In the genomic region with DNA sequence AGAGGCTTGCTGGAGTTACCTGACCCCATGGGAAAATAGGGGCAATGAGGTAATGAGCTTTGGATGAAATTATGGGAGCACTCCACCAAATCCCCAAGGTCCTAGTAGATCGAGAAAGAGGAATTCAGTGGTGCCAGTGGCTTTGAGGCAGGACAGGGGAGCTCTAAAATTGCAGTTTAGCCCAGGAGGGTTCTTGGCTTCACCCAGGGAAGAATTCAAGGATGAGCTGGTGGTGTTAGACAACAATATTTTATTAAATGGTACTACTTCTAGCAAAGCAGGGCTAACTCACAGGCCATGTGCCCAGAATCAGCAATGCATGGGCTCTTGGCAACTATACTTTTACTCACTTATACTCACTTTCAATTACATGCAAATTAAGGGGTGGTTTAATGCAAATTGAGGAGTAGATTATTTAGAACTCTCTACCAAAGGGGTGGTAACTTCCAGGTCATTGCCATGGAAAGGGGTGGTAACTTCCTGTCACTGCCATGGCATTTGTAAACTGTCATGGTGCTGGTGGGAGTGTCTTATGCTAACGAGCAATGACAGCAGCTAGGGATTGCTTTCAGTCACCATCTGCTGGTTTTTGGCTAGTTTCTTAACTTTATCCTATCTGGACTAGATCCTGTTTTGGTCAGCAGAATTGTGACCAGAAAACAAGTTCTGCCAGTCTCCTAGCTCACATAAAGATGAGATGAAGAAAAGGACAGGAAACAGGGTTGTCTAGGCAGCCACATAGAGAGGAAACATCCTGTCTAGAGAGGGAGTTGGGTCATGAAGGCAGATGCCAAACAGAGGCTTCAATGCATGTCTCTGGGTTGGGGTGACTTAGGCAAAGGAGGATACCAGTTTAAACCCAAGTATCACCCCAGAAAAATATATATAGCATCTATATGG, we compare ENCODE assay signal across 14 cellular contexts.
DNase-seq lines count a peak whose midpoint lies in the region; ATAC-seq and TF ChIP-seq lines count a peak whose summit lies in the region.
"Had no signal": no experiment of that assay in that cellular context is flagged by ENCODE, and none has a peak within 500 bp of the region (broad histone marks: within the 10 kb centered on the region; RNA-seq: fewer than 3 reads in every experiment).

No MANE protein-coding gene starts in this region.

- POLR2A ChIA-PET in activated naive CD8-positive, alpha-beta T cell treated with anti-CD3 and anti-CD28 coated beads, Interleukin-2, amount 10 ng/mL, durations not matched to agents 7 days and 5 days (lab: Charles Lee), result interaction anchor here (1.1 kb wide), 1 partner anchor 87 kb away, joined by 4 read pairs; no protein-coding TSS in a partner anchor

- no peaks in the 10 kb centered on the region for H3K9me3 ChIP-seq in esophagus squamous epithelium
- H3K9me3 ChIP-seq: HAP-1 had no signal

- DNase-seq in stimulated activated CD4-positive, alpha-beta T cell treated with anti-CD3 and anti-CD28 coated beads, Interleukin-15, amount 100 ng/mL, for 24 hours, result peak; percentile 19
- DNase-seq in stimulated activated CD4-positive, alpha-beta T cell treated with anti-CD3 and anti-CD28 coated beads, Interleukin-4, amount 100 ng/mL, for 4 hours, result no peak
- peak; percentile 3 for DNase-seq in NCI-H82 treated with DMSO at 0.1 percent for 48 hours (lab: John Stamatoyannopoulos, UW; ENCODE audit: unreplicated experiment)
- DNase-seq in activated naive CD8-positive, alpha-beta T cell treated with anti-CD3 and anti-CD28 coated beads, Interleukin-2, amount 10 ng/mL, durations not matched to agents 7 days and 5 days, result no peak
- DNase-seq in stimulated activated naive B cell treated with anti-CD40 and anti-IgM and Interleukin-4, amounts not matched to agents 10 μg/mL and 1 μg/mL and 100 μg/mL, for 72 hours, result no peak
- no peak for DNase-seq in esophagus squamous epithelium (lab: John Stamatoyannopoulos, UW)
- no peak for DNase-seq in dedifferentiated amniotic fluid mesenchymal stem cell (ENCODE audit: extremely low spot score)
- DNase-seq in nucleus accumbens (lab: John Stamatoyannopoulos, UW), result no peak
- DNase-seq: activated gamma-delta T cell treated with Interleukin-2 at 50 U/mL for 16 hours, NCI-H2081 treated with DMSO at 0.1 percent for 48 hours had no signal

- WGBS in esophagus squamous epithelium, 2 donors, result 53 to 69% methylated on average over 2 of the region's 2 CpGs

- no peaks in the 10 kb centered on the region for H3K36me3 ChIP-seq in esophagus squamous epithelium
- H3K36me3 ChIP-seq: BLaER1, HAP-1 had no signal

- H3K4me3 Mint-ChIP-seq in activated naive CD8-positive, alpha-beta T cell treated with anti-CD3 and anti-CD28 coated beads, Interleukin-2, amount 10 ng/mL, durations not matched to agents 7 days and 5 days, result peak overlapping the region; percentile 58
- H3K4me3 Mint-ChIP-seq in stimulated activated naive B cell treated with anti-CD40 and anti-IgM and Interleukin-4, amounts not matched to agents 10 μg/mL and 1 μg/mL and 100 μg/mL, for 72 hours, result no peak overlapping the region
- H3K4me3 Mint-ChIP-seq: IgD-negative memory B cell, nephron had no signal

- intact Hi-C loops in esophagus squamous epithelium (cut with DNase I), result no loop called here

- ATAC-seq in activated naive CD8-positive, alpha-beta T cell treated with anti-CD3 and anti-CD28 coated beads, Interleukin-2, amount 10 ng/mL, durations not matched to agents 7 days and 5 days (ENCODE audit: low read depth), result peak; percentile 94
- ATAC-seq in stimulated activated naive B cell treated with anti-CD40 and anti-IgM and Interleukin-4, amounts not matched to agents 10 μg/mL and 1 μg/mL and 100 μg/mL, for 72 hours (replicated peaks), result peak; percentile 46 to 73

- H3K27ac ChIP-seq in esophagus squamous epithelium, result no peak overlapping the region
- H3K27ac ChIP-seq: BLaER1 had no signal

- H3K9me3 Mint-ChIP-seq in activated naive CD8-positive, alpha-beta T cell treated with anti-CD3 and anti-CD28 coated beads, Interleukin-2, amount 10 ng/mL, durations not matched to agents 7 days and 5 days, result peaks cover 9% of the 10 kb centered on the region
- peaks cover 0 to 4% of the 10 kb centered on the region in 2 donors for H3K9me3 Mint-ChIP-seq in stimulated activated naive B cell treated with anti-CD40 and anti-IgM and Interleukin-4, amounts not matched to agents 10 μg/mL and 1 μg/mL and 100 μg/mL, for 72 hours
- H3K9me3 Mint-ChIP-seq: IgD-negative memory B cell, nephron had no signal

- H3K27me3 ChIP-seq in esophagus squamous epithelium, result no peaks in the 10 kb centered on the region
- H3K27me3 ChIP-seq: BLaER1 had no signal

- peaks cover 0 to 8% (median 0%) of the 10 kb centered on the region in 3 donors for H3K4me1 ChIP-seq in esophagus squamous epithelium
- H3K4me1 ChIP-seq: BLaER1, HAP-1 had no signal

- peak overlapping the region; percentile 86 for H3K27ac Mint-ChIP-seq in activated naive CD8-positive, alpha-beta T cell treated with anti-CD3 and anti-CD28 coated beads, Interleukin-2, amount 10 ng/mL, durations not matched to agents 7 days and 5 days
- H3K27ac Mint-ChIP-seq in stimulated activated naive B cell treated with anti-CD40 and anti-IgM and Interleukin-4, amounts not matched to agents 10 μg/mL and 1 μg/mL and 100 μg/mL, for 72 hours, result no peak overlapping the region

- H3K27me3 Mint-ChIP-seq in activated naive CD8-positive, alpha-beta T cell treated with anti-CD3 and anti-CD28 coated beads, Interleukin-2, amount 10 ng/mL, durations not matched to agents 7 days and 5 days, result peaks cover 2% of the 10 kb centered on the region
- peaks cover 30 to 32% of the 10 kb centered on the region in 2 donors for H3K27me3 Mint-ChIP-seq in stimulated activated naive B cell treated with anti-CD40 and anti-IgM and Interleukin-4, amounts not matched to agents 10 μg/mL and 1 μg/mL and 100 μg/mL, for 72 hours

- no peak for TF ChIP-seq POLR2A in esophagus squamous epithelium (IDR thresholded peaks at IDR 0.05)

- peaks cover 4% of the 10 kb centered on the region for H3K36me3 Mint-ChIP-seq in activated naive CD8-positive, alpha-beta T cell treated with anti-CD3 and anti-CD28 coated beads, Interleukin-2, amount 10 ng/mL, durations not matched to agents 7 days and 5 days
- peaks cover 0 to 1% of the 10 kb centered on the region in 2 donors for H3K36me3 Mint-ChIP-seq in stimulated activated naive B cell treated with anti-CD40 and anti-IgM and Interleukin-4, amounts not matched to agents 10 μg/mL and 1 μg/mL and 100 μg/mL, for 72 hours

- TF ChIP-seq CTCF in esophagus squamous epithelium (IDR thresholded peaks at IDR 0.05), result no peak

- H3K4me3 ChIP-seq in esophagus squamous epithelium, result no peak overlapping the region
- H3K4me3 ChIP-seq: BLaER1, HAP-1 had no signal

- peaks cover 17% of the 10 kb centered on the region for H3K4me1 Mint-ChIP-seq in activated naive CD8-positive, alpha-beta T cell treated with anti-CD3 and anti-CD28 coated beads, Interleukin-2, amount 10 ng/mL, durations not matched to agents 7 days and 5 days
- H3K4me1 Mint-ChIP-seq in stimulated activated naive B cell treated with anti-CD40 and anti-IgM and Interleukin-4, amounts not matched to agents 10 μg/mL and 1 μg/mL and 100 μg/mL, for 72 hours, result peaks cover 5 to 11% of the 10 kb centered on the region in 2 donors
- H3K4me1 Mint-ChIP-seq: nephron had no signal

Comparison
In these comparisons a context has a peak if more than half of its experiments do, and no peak if none do; other contexts are left out.
1. DNase-seq: peak in stimulated activated CD4-positive, alpha-beta T cell treated with anti-CD3 and anti-CD28 coated beads, Interleukin-15, amount 100 ng/mL, for 24 hours (single experiment) and NCI-H82 treated with DMSO at 0.1 percent for 48 hours (single experiment); none in stimulated activated CD4-positive, alpha-beta T cell treated with anti-CD3 and anti-CD28 coated beads, Interleukin-4, amount 100 ng/mL, for 4 hours (0 of 2), activated naive CD8-positive, alpha-beta T cell treated with anti-CD3 and anti-CD28 coated beads, Interleukin-2, amount 10 ng/mL, durations not matched to agents 7 days and 5 days (single experiment), stimulated activated naive B cell treated with anti-CD40 and anti-IgM and Interleukin-4, amounts not matched to agents 10 μg/mL and 1 μg/mL and 100 μg/mL, for 72 hours (single experiment), esophagus squamous epithelium (single experiment), dedifferentiated amniotic fluid mesenchymal stem cell (single experiment) and nucleus accumbens (0 of 56).